8 cellular contexts compared by ENCODE assay signal in the genomic region with DNA sequence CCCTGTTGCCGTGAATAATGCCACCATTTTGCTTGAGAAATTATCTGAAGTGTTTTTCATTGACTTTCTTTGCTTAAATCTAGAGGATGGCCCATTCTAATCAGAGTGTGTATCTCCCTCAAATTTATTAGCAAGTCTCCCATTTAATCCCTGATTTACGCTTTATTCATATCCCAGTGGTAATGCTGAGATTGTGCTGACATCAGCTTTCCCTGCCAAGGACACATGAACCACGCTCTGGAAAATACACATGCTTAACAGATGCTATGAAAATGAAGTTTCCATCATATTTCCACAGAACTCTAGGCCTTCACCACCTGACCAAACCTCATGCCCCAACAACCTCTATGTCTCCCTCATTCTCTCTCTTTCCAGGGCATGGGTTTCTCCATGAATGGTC.
"Had no signal": no experiment of that assay in that cellular context is flagged by ENCODE, and none has a peak within 500 bp of the region (broad histone marks: within the 10 kb centered on the region; RNA-seq: fewer than 3 reads in every experiment).

No MANE protein-coding gene starts in this region.

- ATAC-seq: GM12878 had no signal

- FAIRE-seq: G401.6, GM12878, GM12891, GM12892, GM18507, GM19239 had no signal

- H3K4me3 ChIP-seq: GM12878 had no signal

- DNase-seq: GDM1, GF-D8 had no signal
